ENCODE assay signal across 8 cellular contexts in genomic region chr7:5695709-5696345, GRCh38.
DNase-seq lines count a peak whose midpoint lies in the region; ATAC-seq and TF ChIP-seq lines count a peak whose summit lies in the region.

No MANE protein-coding gene starts in this region.

- peaks cover 41% of the 10 kb centered on the region for H3K36me3 ChIP-seq in mesodermal cell (ENCODE audit: control insufficient read depth, insufficient read depth, low read length)

- no peak overlapping the region for H3K4me3 ChIP-seq in mesodermal cell (ENCODE audit: extremely low read depth, insufficient read depth, low read length, poor library complexity, severe bottlenecking)

- peak overlapping the region; percentile 47 for H3K27ac Mint-ChIP-seq in type B pancreatic cell

- H3K9me3 Mint-ChIP-seq in activated T-cell treated with anti-CD3 and anti-CD28 coated beads, Interleukin-2, amount 50 U/mL, for 4 hours, result no peaks in the 10 kb centered on the region
- no peaks in the 10 kb centered on the region for H3K9me3 Mint-ChIP-seq in type B pancreatic cell

- peak overlapping the region; percentile 86 for H3K27ac ChIP-seq in mesodermal cell (ENCODE audit: low read depth, low read length, severe bottlenecking)

- 85 to 93% methylated on average over 5 of the region's 8 CpGs for WGBS in mesodermal cell (ENCODE audit: insufficient coverage in 2 of 2), 2 experiments

- peaks cover 74% of the 10 kb centered on the region for H3K4me1 ChIP-seq in mesodermal cell (ENCODE audit: control insufficient read depth, insufficient read depth, low read length, poor library complexity, severe bottlenecking)

- H3K4me3 Mint-ChIP-seq in activated T-cell treated with anti-CD3 and anti-CD28 coated beads, Interleukin-2, amount 50 U/mL, for 4 hours, result peak overlapping the region; percentile 86
- H3K4me3 Mint-ChIP-seq in type B pancreatic cell, result no peak overlapping the region

- no peaks in the 10 kb centered on the region for H3K9me3 ChIP-seq in mesodermal cell (ENCODE audit: control insufficient read depth, low read length)

- H3K36me3 Mint-ChIP-seq in activated T-cell treated with anti-CD3 and anti-CD28 coated beads, Interleukin-2, amount 50 U/mL, for 4 hours (ENCODE audit: insufficient read depth), result peaks cover 23% of the 10 kb centered on the region
- H3K36me3 Mint-ChIP-seq in type B pancreatic cell, result peaks cover 13% of the 10 kb centered on the region

- DNase-seq in activated T-cell treated with anti-CD3 and anti-CD28 coated beads, Interleukin-2, amount 50 U/mL, for 4 hours, result no peak
- no peak for DNase-seq in activated T-cell treated with anti-CD3 and anti-CD28 coated beads, Interleukin-2, amount 50 U/mL, for 48 hours
- DNase-seq in brain pericyte (ENCODE audit: low read depth, low spot score) (peak; percentile 73), type B pancreatic cell (ENCODE audit: extremely low spot score, unreplicated experiment) (no peak), GM20000 (ENCODE audit: low spot score) (no peak), NK-92 (lab: John Stamatoyannopoulos, UW; ENCODE audit: unreplicated experiment) (no peak)

- ATAC-seq in activated T-cell treated with anti-CD3 and anti-CD28 coated beads, Interleukin-2, amount 50 U/mL, for 4 hours, result no peak
- ATAC-seq in GM21528 (IDR thresholded peaks at IDR 0.05; ENCODE audit: low FRiP score, unreplicated experiment), result no peak

- no peaks in the 10 kb centered on the region for H3K27me3 Mint-ChIP-seq in activated T-cell treated with anti-CD3 and anti-CD28 coated beads, Interleukin-2, amount 50 U/mL, for 4 hours (ENCODE audit: low read depth)
- H3K27me3 Mint-ChIP-seq in type B pancreatic cell, result no peaks in the 10 kb centered on the region

- TF ChIP-seq CTCF in type B pancreatic cell (conservative IDR thresholded peaks at IDR 0.05) (no peak), GM20000 (IDR thresholded peaks at IDR 0.05; ENCODE audit: extremely low read depth, missing control alignments) (no peak)

- peaks cover 100% of the 10 kb centered on the region for H3K4me1 Mint-ChIP-seq in activated T-cell treated with anti-CD3 and anti-CD28 coated beads, Interleukin-2, amount 50 U/mL, for 4 hours (ENCODE audit: low read depth)
- H3K4me1 Mint-ChIP-seq in type B pancreatic cell (ENCODE audit: unreplicated experiment), result peaks cover 81% of the 10 kb centered on the region
